ENCODE assay signal across 14 cellular contexts in genomic region chr9:77424993-77425392, GRCh38.
"Had no signal": no experiment of that assay in that cellular context is flagged by ENCODE, and none has a peak within 500 bp of the region (broad histone marks: within the 10 kb centered on the region; RNA-seq: fewer than 3 reads in every experiment).

No MANE protein-coding gene starts in this region.

- ATAC-seq: activated CD8-positive, alpha-beta T cell treated with anti-CD3 and anti-CD28 coated beads for 36 hours; esophagus mucosa; naive thymus-derived CD4-positive, alpha-beta T cell had no signal

- H3K27me3 Mint-ChIP-seq: activated CD8-positive, alpha-beta T cell treated with anti-CD3 and anti-CD28 coated beads for 36 hours; dendritic cell treated with granulocyte-macrophage colony-stimulating factor and Interleukin-4, amounts not matched to agents 40 ng/mL and 50 ng/mL, for 4 days had no signal

- H3K27me3 ChIP-seq: neutrophil, tibial nerve had no signal

- H3K4me3 ChIP-seq: skin epidermis, tibial nerve had no signal

- H3K27ac ChIP-seq: neutrophil, skin epidermis, tibial nerve had no signal

- H3K9me3 ChIP-seq: neutrophil, tibial nerve had no signal

- H3K4me3 Mint-ChIP-seq: activated CD8-positive, alpha-beta T cell treated with anti-CD3 and anti-CD28 coated beads for 36 hours; activated naive CD4-positive, alpha-beta T cell treated with anti-CD3 and anti-CD28 coated beads for 36 hours; dendritic cell treated with granulocyte-macrophage colony-stimulating factor and Interleukin-4, amounts not matched to agents 40 ng/mL and 50 ng/mL, for 4 days; naive thymus-derived CD4-positive, alpha-beta T cell had no signal

- H3K4me1 Mint-ChIP-seq: naive thymus-derived CD4-positive, alpha-beta T cell had no signal

- H3K9me3 Mint-ChIP-seq: activated naive CD4-positive, alpha-beta T cell treated with anti-CD3 and anti-CD28 coated beads for 36 hours; dendritic cell treated with granulocyte-macrophage colony-stimulating factor and Interleukin-4, amounts not matched to agents 40 ng/mL and 50 ng/mL, for 4 days had no signal

- DNase-seq: activated CD8-positive, alpha-beta memory T cell treated with anti-CD3 and anti-CD28 coated beads, Interleukin-2, amount 50 U/mL, for 48 hours; activated CD8-positive, alpha-beta T cell treated with anti-CD3 and anti-CD28 coated beads for 36 hours; activated naive CD4-positive, alpha-beta T cell treated with anti-CD3 and anti-CD28 coated beads for 36 hours; foreskin melanocyte; head of caudate nucleus; naive thymus-derived CD4-positive, alpha-beta T cell; posterior cingulate gyrus; SW 1271; T-helper 9 cell had no signal

- H3K27ac Mint-ChIP-seq: activated CD8-positive, alpha-beta T cell treated with anti-CD3 and anti-CD28 coated beads for 36 hours; activated naive CD4-positive, alpha-beta T cell treated with anti-CD3 and anti-CD28 coated beads for 36 hours; dendritic cell treated with granulocyte-macrophage colony-stimulating factor and Interleukin-4, amounts not matched to agents 40 ng/mL and 50 ng/mL, for 4 days; naive thymus-derived CD4-positive, alpha-beta T cell had no signal

- H3K36me3 ChIP-seq: neutrophil, tibial nerve had no signal
